In the genomic region with DNA sequence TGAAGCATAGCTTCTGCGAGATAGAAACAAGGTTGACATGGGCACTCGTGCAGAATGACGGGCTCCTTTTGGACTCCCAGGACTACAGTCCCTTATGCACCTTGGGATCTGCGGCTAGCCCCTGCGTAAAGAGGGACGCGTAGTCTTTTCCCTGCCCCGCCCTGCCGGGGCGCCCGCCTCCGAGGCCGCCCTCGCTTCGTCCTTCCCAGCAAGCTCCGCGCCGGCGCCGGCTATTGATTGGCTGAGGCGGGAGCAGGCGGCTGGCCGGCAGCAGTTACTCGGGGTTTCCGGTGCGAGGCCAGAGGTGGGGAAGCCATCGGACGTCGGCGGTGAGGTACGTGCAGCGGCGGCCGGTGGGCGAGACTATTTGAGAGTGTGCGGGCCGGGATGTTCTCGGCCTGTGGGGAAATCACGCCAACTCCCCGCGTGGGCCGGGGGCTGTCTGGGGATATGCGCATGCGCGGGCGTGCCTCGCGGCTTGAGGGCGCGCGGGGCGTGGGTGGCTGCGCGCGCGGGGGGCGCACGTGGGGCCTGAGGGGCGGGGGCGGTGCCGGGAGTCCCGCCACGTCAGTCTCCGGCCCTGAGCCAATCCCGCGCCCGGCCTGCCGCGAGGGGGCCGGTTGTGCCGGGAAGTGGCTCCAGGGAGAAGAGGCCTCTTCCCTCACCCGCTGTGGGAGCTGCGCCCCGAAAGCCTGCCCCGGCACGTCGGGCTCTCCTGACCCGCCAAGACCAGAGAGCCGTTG, we compare ENCODE assay signal across 8 cellular contexts. TPM values are rescaled to one million over a fixed set of nuclear protein-coding genes. Genes with fewer than 3 reads are reported as not detected.
DNase-seq lines count a peak whose midpoint lies in the region; ATAC-seq and FAIRE-seq lines count a peak whose summit lies in the region.

A gene (plus strand): TSS at position 233 of the 743 bp plus-strand sequence. CDS start 671 bp downstream, outside the sequence.

- H3K4me1 Mint-ChIP-seq in activated T-helper 1 cell treated with anti-CD3 and anti-CD28 coated beads, Interleukin-12 subunit alpha, Interleukin-12 subunit beta, Interleukin-2, Interleukin-4 antibody, amounts not matched to agents 30 ng/mL and 10 ng/mL and 1 ng/mL, durations not matched to agents 14 hours and 24 hours and 36 hours (ENCODE audit: low read depth) = peaks cover 47% of the 10 kb centered on the region
- peaks cover 27 to 49% (median 42%) of the 10 kb centered on the region in 4 donors for H3K4me1 Mint-ChIP-seq in naive thymus-derived CD8-positive, alpha-beta T cell

- H3K36me3 Mint-ChIP-seq in activated T-helper 1 cell treated with anti-CD3 and anti-CD28 coated beads, Interleukin-12 subunit alpha, Interleukin-12 subunit beta, Interleukin-2, Interleukin-4 antibody, amounts not matched to agents 30 ng/mL and 10 ng/mL and 1 ng/mL, durations not matched to agents 14 hours and 24 hours and 36 hours (ENCODE audit: low read depth) = peaks cover 38% of the 10 kb centered on the region
- H3K36me3 Mint-ChIP-seq in naive thymus-derived CD8-positive, alpha-beta T cell = peaks cover 0 to 34% (median 3%) of the 10 kb centered on the region in 3 donors

- H3K27ac ChIP-seq in Karpas-422 (ENCODE audit: low read length) = peak within 1 kb of the TSS; percentile 75

- H3K9me2 ChIP-seq in Karpas-422 (replicated peaks; ENCODE audit: insufficient read depth, low read length) = no peaks in the 10 kb centered on the region

- H3K4me3 ChIP-seq in Karpas-422 (ENCODE audit: low read length) = peak within 1 kb of the TSS; percentile 84

- H3K4me1 ChIP-seq in Karpas-422 (ENCODE audit: low read length) = peaks cover 29% of the 10 kb centered on the region

- no peaks in the 10 kb centered on the region for H3K9me3 Mint-ChIP-seq in activated T-helper 1 cell treated with anti-CD3 and anti-CD28 coated beads, Interleukin-12 subunit alpha, Interleukin-12 subunit beta, Interleukin-2, Interleukin-4 antibody, amounts not matched to agents 30 ng/mL and 10 ng/mL and 1 ng/mL, durations not matched to agents 14 hours and 24 hours and 36 hours
- no peaks in the 10 kb centered on the region for H3K9me3 Mint-ChIP-seq in naive thymus-derived CD8-positive, alpha-beta T cell

- H3K4me2 ChIP-seq in Karpas-422 (ENCODE audit: low read depth, low read length, poor library complexity, severe bottlenecking) = peak within 1 kb of the TSS; percentile 96

- H3K27ac Mint-ChIP-seq in activated T-helper 1 cell treated with anti-CD3 and anti-CD28 coated beads, Interleukin-12 subunit alpha, Interleukin-12 subunit beta, Interleukin-2, Interleukin-4 antibody, amounts not matched to agents 30 ng/mL and 10 ng/mL and 1 ng/mL, durations not matched to agents 14 hours and 24 hours and 36 hours = peak within 1 kb of the TSS; percentile 93
- H3K27ac Mint-ChIP-seq in naive thymus-derived CD8-positive, alpha-beta T cell = peak within 1 kb of the TSS; percentile 85 to 98 (median 95)

- H3K9me3 ChIP-seq in Karpas-422 (ENCODE audit: low read length) = no peaks in the 10 kb centered on the region

- no peaks in the 10 kb centered on the region for H3K27me3 Mint-ChIP-seq in activated T-helper 1 cell treated with anti-CD3 and anti-CD28 coated beads, Interleukin-12 subunit alpha, Interleukin-12 subunit beta, Interleukin-2, Interleukin-4 antibody, amounts not matched to agents 30 ng/mL and 10 ng/mL and 1 ng/mL, durations not matched to agents 14 hours and 24 hours and 36 hours (ENCODE audit: insufficient read depth)
- no peaks in the 10 kb centered on the region for H3K27me3 Mint-ChIP-seq in naive thymus-derived CD8-positive, alpha-beta T cell

- DNase-seq in DMS79 treated with DMSO at 0.1 percent for 48 hours (lab: John Stamatoyannopoulos, UW) (peak; percentile 94), Karpas-422 (peak; percentile 97), RCC 7860 (ENCODE audit: low spot score) (peak; percentile 84), fibroblast of gingiva (ENCODE audit: low read depth) (peak; percentile 91)
- DNase-seq in activated T-helper 1 cell treated with anti-CD3 and anti-CD28 coated beads, Interleukin-12 subunit alpha, Interleukin-12 subunit beta, Interleukin-2, Interleukin-4 antibody, amounts not matched to agents 30 ng/mL and 10 ng/mL and 1 ng/mL, durations not matched to agents 14 hours and 24 hours and 36 hours (ENCODE audit: low spot score) = peak; percentile 89
- DNase-seq in naive thymus-derived CD8-positive, alpha-beta T cell = peak; percentile 76 to 93 (median 88)
- DNase-seq in stimulated activated naive CD4-positive, alpha-beta T cell (lab: John Stamatoyannopoulos, UW) = peak; percentile 84 to 97 (median 88)

- intact Hi-C loops in activated T-helper 1 cell treated with anti-CD3 and anti-CD28 coated beads, Interleukin-12 subunit alpha, Interleukin-12 subunit beta, Interleukin-2, Interleukin-4 antibody, amounts not matched to agents 30 ng/mL and 10 ng/mL and 1 ng/mL, durations not matched to agents 14 hours and 24 hours and 36 hours (cut with micrococcal nuclease) = loop anchor here (1.0 to 5.0 kb wide), 9 partner anchors 22 to 883 kb away; a partner anchor contains a TSS

- no peak for FAIRE-seq in RCC 7860 (lab: Jason Lieb, UNC)

- H4K20me1 ChIP-seq in Karpas-422 (ENCODE audit: insufficient read depth, low read depth, low read length) = peaks cover 6% of the 10 kb centered on the region; the same call in 1 of the 2 replicates

- H2AFZ ChIP-seq in Karpas-422 (ENCODE audit: low read length) = peak within 1 kb of the TSS; percentile 64; the same call in 1 of the 2 replicates

- no peaks in the 10 kb centered on the region for H3K27me3 ChIP-seq in Karpas-422 (ENCODE audit: low read length)

- peak; percentile 80 for ATAC-seq in GM21786 (IDR thresholded peaks at IDR 0.05; ENCODE audit: unreplicated experiment)
- peak; percentile 87 to 88 for ATAC-seq in naive thymus-derived CD8-positive, alpha-beta T cell

- peak within 1 kb of the TSS; percentile 96 for H3K4me3 Mint-ChIP-seq in activated T-helper 1 cell treated with anti-CD3 and anti-CD28 coated beads, Interleukin-12 subunit alpha, Interleukin-12 subunit beta, Interleukin-2, Interleukin-4 antibody, amounts not matched to agents 30 ng/mL and 10 ng/mL and 1 ng/mL, durations not matched to agents 14 hours and 24 hours and 36 hours
- H3K4me3 Mint-ChIP-seq in naive thymus-derived CD8-positive, alpha-beta T cell = peak within 1 kb of the TSS; percentile 86 to 95 (median 91)

- peaks cover 22% of the 10 kb centered on the region for H3K36me3 ChIP-seq in Karpas-422 (ENCODE audit: insufficient read depth, low read length)

- H3K9ac ChIP-seq in Karpas-422 (ENCODE audit: low read length) = peak within 1 kb of the TSS; percentile 84

- H3K79me2 ChIP-seq in Karpas-422 (ENCODE audit: low read length) = peaks cover 42% of the 10 kb centered on the region

- POLR2A ChIA-PET in naive thymus-derived CD8-positive, alpha-beta T cell (lab: Charles Lee) = interaction anchor here (0.6 to 3.6 kb wide), 31 partner anchors 8 to 472 kb away, joined by 3 to 23 read pairs (median 4); a partner anchor contains a TSS

RNA-seq across cellular contexts. Expression of the gene that starts here (rescaled TPM):
- 33.5 and 40.7 TPM in 2 replicates for total RNA-seq in Karpas-422 (2014; rRNA removed; shearing (Covaris generic); ENCODE audit: low replicate concordance)
- total RNA-seq in activated T-helper 1 cell treated with anti-CD3 and anti-CD28 coated beads, Interleukin-12 subunit alpha, Interleukin-12 subunit beta, Interleukin-2, Interleukin-4 antibody, amounts not matched to agents 30 ng/mL and 10 ng/mL and 1 ng/mL, durations not matched to agents 14 hours and 24 hours and 36 hours = 109 and 110 TPM in 2 replicates
- 10 to 100 TPM; 35.7 to 36.0 TPM for total RNA-seq in naive thymus-derived CD8-positive, alpha-beta T cell
- 10 to 100 TPM; 19.0 to 28.3 (median 24.4) TPM for polyA plus RNA-seq in naive thymus-derived CD8-positive, alpha-beta T cell

Comparison
In these comparisons a context has a peak if more than half of its experiments do, and no peak if none do; other contexts are left out.
1. Peak in every context shown above with its lines: DNase-seq, ATAC-seq, H3K4me3 ChIP-seq and H3K27ac ChIP-seq.